Comparison of ENCODE assay signal across 8 cellular contexts in genomic region chrX:38804481-38805293, GRCh38. TPM values are rescaled to one million over a fixed set of nuclear protein-coding genes. Genes with fewer than 3 reads are reported as not detected.
A peak's percentile ranks its signal among the peaks of the same experiment; 100 is the strongest.
DNase-seq lines count a peak whose midpoint lies in the region; ATAC-seq and TF ChIP-seq lines count a peak whose summit lies in the region.

No MANE protein-coding gene starts in this region.

- no peak for TF ChIP-seq CTCF in cardiac muscle cell (IDR thresholded peaks at IDR 0.05; ENCODE audit: low read depth, low read length)

- no peaks in the 10 kb centered on the region for H3K27me3 ChIP-seq in cardiac muscle cell

- H3K27ac ChIP-seq in cardiac muscle cell = peak overlapping the region; percentile 94

- no peaks in the 10 kb centered on the region for H3K36me3 ChIP-seq in cardiac muscle cell

- H3K4me1 Mint-ChIP-seq in activated naive CD4-positive, alpha-beta T cell treated with anti-CD3 and anti-CD28 coated beads for 36 hours (ENCODE audit: low read depth) = peaks cover 21% of the 10 kb centered on the region

- peak overlapping the region; percentile 69 for H3K4me3 ChIP-seq in cardiac muscle cell

- peaks cover 16% of the 10 kb centered on the region for H3K4me1 ChIP-seq in cardiac muscle cell (ENCODE audit: low read depth)

- no peaks in the 10 kb centered on the region for H3K9me3 ChIP-seq in cardiac muscle cell (ENCODE audit: low read depth)

- DNase-seq in AG08396 (ENCODE audit: low spot score) (peak; percentile 32), NCI-H69 (lab: John Stamatoyannopoulos, UW) (peak; percentile 65), cardiac muscle cell (ENCODE audit: low read depth in 1 of 2, low spot score in 1 of 2) (peak; percentile 42 to 55), retina (peak; percentile 69), NCI-H774 (lab: John Stamatoyannopoulos, UW) (no peak)
- peak; percentile 45 for DNase-seq in activated naive CD4-positive, alpha-beta T cell treated with anti-CD3 and anti-CD28 coated beads for 36 hours

- peaks cover 52% of the 10 kb centered on the region for H3K36me3 Mint-ChIP-seq in activated naive CD4-positive, alpha-beta T cell treated with anti-CD3 and anti-CD28 coated beads for 36 hours (ENCODE audit: low read depth)

- intact Hi-C loops in activated naive CD4-positive, alpha-beta T cell treated with anti-CD3 and anti-CD28 coated beads for 36 hours (cut with micrococcal nuclease) = loop anchor here (1.0 to 5.0 kb wide), 5 partner anchors 12 to 1368 kb away; no protein-coding TSS in a partner anchor

- ATAC-seq in GM21390 (IDR thresholded peaks at IDR 0.05; ENCODE audit: unreplicated experiment) (peak; percentile 0), HG03342 (IDR thresholded peaks at IDR 0.05; ENCODE audit: unreplicated experiment) (no peak)

- H3K4me3 Mint-ChIP-seq in activated naive CD4-positive, alpha-beta T cell treated with anti-CD3 and anti-CD28 coated beads for 36 hours = peak overlapping the region; percentile 87

- H3K27ac Mint-ChIP-seq in activated naive CD4-positive, alpha-beta T cell treated with anti-CD3 and anti-CD28 coated beads for 36 hours = peak overlapping the region; percentile 97

- CTCF ChIA-PET in activated naive CD4-positive, alpha-beta T cell treated with anti-CD3 and anti-CD28 coated beads for 36 hours (lab: Charles Lee) = interaction anchor here (0.7 kb wide), 1 partner anchor 12 kb away, joined by 3 read pairs; no protein-coding TSS in a partner anchor

- no peaks in the 10 kb centered on the region for H3K27me3 Mint-ChIP-seq in activated naive CD4-positive, alpha-beta T cell treated with anti-CD3 and anti-CD28 coated beads for 36 hours (ENCODE audit: low read depth)

- no peaks in the 10 kb centered on the region for H3K9me3 Mint-ChIP-seq in activated naive CD4-positive, alpha-beta T cell treated with anti-CD3 and anti-CD28 coated beads for 36 hours

RNA-seq across cellular contexts. Expression of gene MID1IP1, which starts 3.4 kb away (rescaled TPM):
- 10 to 100 TPM; 82.9 to 83.3 TPM for total RNA-seq in activated naive CD4-positive, alpha-beta T cell treated with anti-CD3 and anti-CD28 coated beads for 36 hours
- total RNA-seq in cardiac muscle cell = 44.7 and 80.4 TPM in 2 replicates
- polyA plus RNA-seq in cardiac muscle cell = 25.3 and 45.7 TPM in 2 replicates
